In genomic region chr5:73436535-73437125, GRCh38 we compare ENCODE assay signal across 1 cellular context.
TF ChIP-seq lines count a peak whose summit lies in the region.

No MANE protein-coding gene starts in this region.

TF ChIP-seq in HCT116, 20 proteins besides CTCF, POLR2A, EP300 and RAD21 (continued from another document):
- TF ChIP-seq REST (IDR thresholded peaks at IDR 0.05; ENCODE audit: low read depth) = no peak
- TF ChIP-seq FOSL1 (IDR thresholded peaks at IDR 0.05; ENCODE audit: low read depth) = no peak
- no peak for TF ChIP-seq JUND (IDR thresholded peaks at IDR 0.05)
- TF ChIP-seq SIN3A (IDR thresholded peaks at IDR 0.05; ENCODE audit: low read depth) = no peak
- TF ChIP-seq SP1 (IDR thresholded peaks at IDR 0.05; ENCODE audit: low read depth) = no peak
- TF ChIP-seq, protein P1, sequence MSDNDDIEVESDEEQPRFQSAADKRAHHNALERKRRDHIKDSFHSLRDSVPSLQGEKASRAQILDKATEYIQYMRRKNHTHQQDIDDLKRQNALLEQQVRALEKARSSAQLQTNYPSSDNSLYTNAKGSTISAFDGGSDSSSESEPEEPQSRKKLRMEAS (IDR thresholded peaks at IDR 0.05) = no peak
- TF ChIP-seq, protein P2, sequence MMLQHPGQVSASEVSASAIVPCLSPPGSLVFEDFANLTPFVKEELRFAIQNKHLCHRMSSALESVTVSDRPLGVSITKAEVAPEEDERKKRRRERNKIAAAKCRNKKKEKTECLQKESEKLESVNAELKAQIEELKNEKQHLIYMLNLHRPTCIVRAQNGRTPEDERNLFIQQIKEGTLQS (IDR thresholded peaks at IDR 0.05) = no peak
